8 cellular contexts compared by ENCODE assay signal in genomic region chr11:63985812-63986155, GRCh38. TPM values are rescaled to one million over a fixed set of nuclear protein-coding genes. Genes with fewer than 3 reads are reported as not detected.
DNase-seq lines count a peak whose midpoint lies in the region; ATAC-seq, FAIRE-seq and TF ChIP-seq lines count a peak whose summit lies in the region.

No MANE protein-coding gene starts in this region.

- FAIRE-seq in GM18507 (lab: Jason Lieb, UNC) = peak; percentile 21

- H3K27ac ChIP-seq in caudate nucleus (ENCODE audit: low read depth, low read length) (peak overlapping the region; percentile 73), lung (ENCODE audit: low read depth in 1 of 2, low read length in 1 of 2) (peak overlapping the region; percentile 26 to 96)

- peaks cover 2 to 13% of the 10 kb centered on the region in 2 donors for H3K36me3 ChIP-seq in lung (ENCODE audit: control insufficient read depth in 2 of 2, insufficient read depth in 2 of 2, low read length in 2 of 2)

- H3K9me3 ChIP-seq in lung (ENCODE audit: control insufficient read depth in 2 of 2, insufficient read depth in 1 of 2, low read length in 1 of 2) = no peaks in the 10 kb centered on the region

- DNase-seq in GM18507 (ENCODE audit: extremely low spot score, insufficient read length, low read depth) (no peak), caudate nucleus (lab: John Stamatoyannopoulos, UW) (peak in 15 of 61 donors; percentile 11 to 66 (median 49)), lung (ENCODE audit: low spot score) (no peak), DMS114 treated with DMSO at 0.1 percent for 48 hours (lab: John Stamatoyannopoulos, UW; ENCODE audit: unreplicated experiment) (no peak)
- DNase-seq in stimulated activated CD8-positive, alpha-beta memory T cell treated with anti-CD3 and anti-CD28 coated beads, Interleukin-4, amount 100 ng/mL, for 24 hours (ENCODE audit: low read depth) = peak; percentile 49

- peaks cover 0 to 12% of the 10 kb centered on the region in 2 donors for H3K4me1 ChIP-seq in lung (ENCODE audit: control insufficient read depth in 2 of 2, insufficient read depth in 2 of 2, low read length in 2 of 2)

- TF ChIP-seq CTCF in WI38 (IDR thresholded peaks at IDR 0.05; ENCODE audit: low read depth, low read length) (no peak), lung (IDR thresholded peaks at IDR 0.05; ENCODE audit: control extremely low read depth, extremely low read depth) (no peak)

- H3K27me3 ChIP-seq in lung (ENCODE audit: control insufficient read depth, insufficient read depth) = no peaks in the 10 kb centered on the region

- H3K4me3 ChIP-seq in WI38 (ENCODE audit: low read depth, low read length) (peak overlapping the region; percentile 92), lung (peak overlapping the region; percentile 97)

- ATAC-seq in HG03354 (IDR thresholded peaks at IDR 0.05; ENCODE audit: poor library complexity, severe bottlenecking, unreplicated experiment) (peak; percentile 49), lung (ENCODE audit: insufficient read depth, low FRiP score) (peak; percentile 15), GM19455 (IDR thresholded peaks at IDR 0.05; ENCODE audit: unreplicated experiment) (no peak)

- 0 to 1% methylated on average over 18 of the region's 18 CpGs for WGBS in lung, 2 donors

RNA-seq across cellular contexts. Expression of gene OTUB1, which starts 0.5 kb away (rescaled TPM):
- total RNA-seq in lung = 10 to 100 TPM; 40.8 to 72.2 TPM
- 10 to 100 TPM; 72.5 to 95.2 TPM for polyA plus RNA-seq in lung

RNA-seq across cellular contexts. Expression of gene COX8A, which starts 11.4 kb away (rescaled TPM):
- 100 to 1,000 TPM; 149 to 362 TPM for total RNA-seq in lung
- 100 to 1,000 TPM; 666 to 779 TPM for polyA plus RNA-seq in lung

RNA-seq across cellular contexts. Expression of gene NAA40, which starts 47.0 kb away (rescaled TPM):
- 10 to 100 TPM; 18.1 to 20.5 TPM for total RNA-seq in lung
- 1 to 10 TPM; 9.2 to 9.6 TPM for polyA plus RNA-seq in lung

RNA-seq across cellular contexts. Expression of gene FLRT1, which starts 49.9 kb away (rescaled TPM):
- under 1 TPM; 0.18 to 0.34 TPM for total RNA-seq in lung
- under 1 TPM; 0.02 to 0.06 TPM for polyA plus RNA-seq in lung
